16 cellular contexts compared by ENCODE assay signal in genomic region chr6:30005482-30005881, GRCh38. TPM values are rescaled to one million over a fixed set of nuclear protein-coding genes. Genes with fewer than 3 reads are reported as not detected.
A peak's percentile ranks its signal among the peaks of the same experiment; 100 is the strongest.
DNase-seq lines count a peak whose midpoint lies in the region; ATAC-seq and TF ChIP-seq lines count a peak whose summit lies in the region.
"Had no signal": no experiment of that assay in that cellular context is flagged by ENCODE, and none has a peak within 500 bp of the region (broad histone marks: within the 10 kb centered on the region; RNA-seq: fewer than 3 reads in every experiment).

No MANE protein-coding gene starts in this region.

- H3K27me3 Mint-ChIP-seq in activated naive CD4-positive, alpha-beta T cell treated with anti-CD3 and anti-CD28 coated beads, Interleukin-2, amount 50 U/mL, for 24 hours = peaks cover 14% of the 10 kb centered on the region
- H3K27me3 Mint-ChIP-seq in glutamatergic neuron (ENCODE audit: unreplicated experiment) = peaks cover 15% of the 10 kb centered on the region

- peak overlapping the region; percentile 81 for H3K4me3 Mint-ChIP-seq in activated naive CD4-positive, alpha-beta T cell treated with anti-CD3 and anti-CD28 coated beads, Interleukin-2, amount 50 U/mL, for 24 hours
- peak overlapping the region; percentile 47 for H3K4me3 Mint-ChIP-seq in glutamatergic neuron (ENCODE audit: unreplicated experiment)
- H3K4me3 Mint-ChIP-seq: activated CD8-positive, alpha-beta T cell treated with anti-CD3 and anti-CD28 coated beads for 36 hours had no signal

- H3K27me3 ChIP-seq in RWPE2 (ENCODE audit: insufficient read depth, poor library complexity, severe bottlenecking) (peaks cover 23% of the 10 kb centered on the region), testis (no peaks in the 10 kb centered on the region)

- no peaks in the 10 kb centered on the region for H3K36me3 ChIP-seq in RWPE2 (ENCODE audit: low read depth)
- no peaks in the 10 kb centered on the region for H3K36me3 ChIP-seq in testis (ENCODE audit: low read depth, missing control alignments)

- H3K4me1 Mint-ChIP-seq in activated naive CD4-positive, alpha-beta T cell treated with anti-CD3 and anti-CD28 coated beads, Interleukin-2, amount 50 U/mL, for 24 hours = peaks cover 15% of the 10 kb centered on the region
- peaks cover 3% of the 10 kb centered on the region for H3K4me1 Mint-ChIP-seq in glutamatergic neuron (ENCODE audit: low read depth, unreplicated experiment)

- no peak for TF ChIP-seq POLR2A in testis (IDR thresholded peaks at IDR 0.05)

- H3K27ac Mint-ChIP-seq in activated naive CD4-positive, alpha-beta T cell treated with anti-CD3 and anti-CD28 coated beads, Interleukin-2, amount 50 U/mL, for 24 hours = no peak overlapping the region
- no peak overlapping the region for H3K27ac Mint-ChIP-seq in glutamatergic neuron (ENCODE audit: unreplicated experiment)
- H3K27ac Mint-ChIP-seq: activated CD8-positive, alpha-beta T cell treated with anti-CD3 and anti-CD28 coated beads for 36 hours; progenitor cell of endocrine pancreas had no signal

- no peak for DNase-seq in activated naive CD4-positive, alpha-beta T cell treated with Interleukin-2 at 50 U/mL for 16 hours
- no peak for DNase-seq in RWPE2 (ENCODE audit: low spot score)
- no peak for DNase-seq in glutamatergic neuron
- DNase-seq in testis = peak; percentile 37
- no peak for DNase-seq in NCI-H1694 (lab: John Stamatoyannopoulos, UW)
- DNase-seq: activated CD8-positive, alpha-beta T cell treated with anti-CD3 and anti-CD28 coated beads for 36 hours; activated gamma-delta T cell treated with Interleukin-2 at 50 U/mL for 16 hours; DMS 273 treated with DMSO at 0.1 percent for 48 hours; NCI-H1436 treated with DMSO at 0.1 percent for 48 hours; SIG-M5; stimulated activated CD4-positive, alpha-beta T cell treated with anti-CD3 and anti-CD28 coated beads, Interleukin-12 subunit alpha, Interleukin-12 subunit beta, amount 100 ng/mL, for 4 hours had no signal

- H3K9me3 Mint-ChIP-seq in activated naive CD4-positive, alpha-beta T cell treated with anti-CD3 and anti-CD28 coated beads, Interleukin-2, amount 50 U/mL, for 24 hours = no peaks in the 10 kb centered on the region
- peaks cover 3% of the 10 kb centered on the region for H3K9me3 Mint-ChIP-seq in glutamatergic neuron (ENCODE audit: unreplicated experiment)
- H3K9me3 Mint-ChIP-seq: activated CD8-positive, alpha-beta T cell treated with anti-CD3 and anti-CD28 coated beads for 36 hours had no signal

- H3K9me3 ChIP-seq in RWPE2 (ENCODE audit: severe bottlenecking) (no peaks in the 10 kb centered on the region), testis (no peaks in the 10 kb centered on the region)

- ATAC-seq in RWPE2 (ENCODE audit: low read depth) = 0 out of 3 replicates have a peak, but pooled peaks have one; percentile 26
- no peak for ATAC-seq in GM19467 (IDR thresholded peaks at IDR 0.05; ENCODE audit: unreplicated experiment)
- no peak for ATAC-seq in GM21526 (IDR thresholded peaks at IDR 0.05; ENCODE audit: low FRiP score, unreplicated experiment)
- ATAC-seq: activated CD8-positive, alpha-beta T cell treated with anti-CD3 and anti-CD28 coated beads for 36 hours; HCT116 had no signal

- intact Hi-C loops in testis (cut with DNase I; ENCODE audit: low total_unique reads) = no loop called here

- H3K27ac ChIP-seq in RWPE2 (ENCODE audit: poor library complexity, severe bottlenecking) (no peak overlapping the region), testis (no peak overlapping the region)

- H3K36me3 Mint-ChIP-seq in activated naive CD4-positive, alpha-beta T cell treated with anti-CD3 and anti-CD28 coated beads, Interleukin-2, amount 50 U/mL, for 24 hours = peaks cover 10% of the 10 kb centered on the region
- H3K36me3 Mint-ChIP-seq in glutamatergic neuron (ENCODE audit: unreplicated experiment) = peaks cover 5% of the 10 kb centered on the region

- 67 to 70% methylated on average over 3 of the region's 3 CpGs for WGBS in testis, 2 donors

- no peak overlapping the region for H3K4me3 ChIP-seq in RWPE2 (ENCODE audit: severe bottlenecking)
- no peak overlapping the region for H3K4me3 ChIP-seq in testis

- no peak for TF ChIP-seq CTCF in RWPE2 (IDR thresholded peaks at IDR 0.05; ENCODE audit: poor library complexity, severe bottlenecking)
- no peak for TF ChIP-seq CTCF in glutamatergic neuron (IDR thresholded peaks at IDR 0.05; ENCODE audit: partially characterized antibody, unreplicated experiment)
- no peak for TF ChIP-seq CTCF in testis (IDR thresholded peaks at IDR 0.05)

- H3K4me1 ChIP-seq in RWPE2 (ENCODE audit: insufficient read depth, poor library complexity, severe bottlenecking) = no peaks in the 10 kb centered on the region
- H3K4me1 ChIP-seq in testis = peaks cover 11% of the 10 kb centered on the region

RNA-seq across cellular contexts. Expression of gene POLR1H, which starts 55.6 kb away (rescaled TPM):
- total RNA-seq in glutamatergic neuron (ENCODE audit: unreplicated experiment) (17.0 TPM), testis (10 to 100 TPM; 29.4 to 33.7 TPM)
- 56.8 TPM for polyA plus RNA-seq in testis (ENCODE audit: insufficient read depth, low read depth, low replicate concordance)
